In the genomic region with DNA sequence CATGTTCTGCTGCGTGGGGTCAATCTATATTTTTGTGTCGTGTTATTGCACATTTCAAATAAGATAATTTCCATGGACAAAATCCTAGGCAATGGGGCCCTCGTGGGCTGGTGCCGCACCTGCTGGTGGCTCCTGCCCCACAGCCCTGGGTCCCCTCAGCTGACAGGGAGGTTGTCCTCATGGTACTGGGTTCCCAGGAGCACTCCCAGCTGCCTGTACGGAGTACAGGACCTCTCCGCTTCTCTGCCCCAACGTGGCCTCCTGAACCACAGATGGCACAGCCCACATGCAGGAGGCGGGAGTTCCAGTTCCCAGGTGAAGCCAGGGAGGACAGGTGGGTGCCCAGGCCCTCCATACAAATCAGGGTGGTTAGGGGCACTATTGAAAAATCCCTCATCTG, we compare ENCODE assay signal across 20 cellular contexts.
A peak's percentile ranks its signal among the peaks of the same experiment; 100 is the strongest.
DNase-seq lines count a peak whose midpoint lies in the region; TF ChIP-seq lines count a peak whose summit lies in the region.
"Had no signal": no experiment of that assay in that cellular context is flagged by ENCODE, and none has a peak within 500 bp of the region (broad histone marks: within the 10 kb centered on the region; RNA-seq: fewer than 3 reads in every experiment).

No MANE protein-coding gene starts in this region.

- H3K4me3 ChIP-seq in mammary epithelial cell (replicated peaks in 1 of 3; ENCODE audit: insufficient read depth in 1 of 3, low read depth in 2 of 3, low read length in 3 of 3) (no peak overlapping the region), neural cell (ENCODE audit: low read length) (no peak overlapping the region), trophoblast cell (ENCODE audit: low read depth, low read length) (no peak overlapping the region)
- H3K4me3 ChIP-seq: A549; BLaER1 treated with 17β-estradiol and CSF1 and Interleukin-3, amounts not matched to agents 10 nM and 100 nM; HAP-1 had no signal

- POLR2A ChIA-PET in MCF 10A (lab: Yijun Ruan, JAX): no interaction called here

- H3K27me3 Mint-ChIP-seq in MCF 10A (ENCODE audit: insufficient read depth, unreplicated experiment): peaks cover 51% of the 10 kb centered on the region
- H3K27me3 Mint-ChIP-seq: CD4-positive, alpha-beta T cell had no signal

- no peak for TF ChIP-seq RAD21 in neural cell (conservative IDR thresholded peaks at IDR 0.05)

- peak overlapping the region; percentile 3 for H3K4me3 Mint-ChIP-seq in MCF 10A (ENCODE audit: unreplicated experiment)
- H3K4me3 Mint-ChIP-seq: CD14-positive monocyte; CD4-positive, alpha-beta T cell; CD8-positive, alpha-beta memory T cell; HFFc6 had no signal

- dilution Hi-C loops in mammary epithelial cell (cut with HindIII; ENCODE audit: low sequenced_read_pairs): no loop called here

- H3K79me2 ChIP-seq in mammary epithelial cell (ENCODE audit: insufficient read depth, low read length): no peaks in the 10 kb centered on the region
- H3K79me2 ChIP-seq in neural cell (replicated peaks; ENCODE audit: insufficient read depth, low read length): no peaks in the 10 kb centered on the region
- peaks cover 2% of the 10 kb centered on the region for H3K79me2 ChIP-seq in trophoblast cell (ENCODE audit: control insufficient read depth, insufficient read depth, low read length, poor library complexity)

- H3K4me2 ChIP-seq in mammary epithelial cell (ENCODE audit: insufficient read depth, low read depth, low read length) (no peak overlapping the region), neural cell (ENCODE audit: low read length) (no peak overlapping the region), trophoblast cell (ENCODE audit: low read length) (no peak overlapping the region)
- H3K4me2 ChIP-seq: A549; BLaER1 treated with 17β-estradiol and CSF1 and Interleukin-3, amounts not matched to agents 10 nM and 100 nM had no signal

- peaks cover 32% of the 10 kb centered on the region for H3K79me1 ChIP-seq in trophoblast cell (ENCODE audit: low read length)

- no peak for DNase-seq in MCF 10A (ENCODE audit: unreplicated experiment)
- DNase-seq in mammary epithelial cell: no peak
- DNase-seq in trophoblast cell: no peak
- DNase-seq in EL: no peak
- no peak for DNase-seq in germinal center (ENCODE audit: low spot score)
- DNase-seq: 8988T; ACHN; AML-193; BE2C; CD4-positive, alpha-beta T cell; CD8-positive, alpha-beta memory T cell; DMS 273 treated with DMSO at 0.1 percent for 48 hours; DMS79; GOT3; HFFc6 had no signal

- peak overlapping the region; percentile 25 for H2AK5ac ChIP-seq in trophoblast cell (ENCODE audit: low read length)

- H2BK12ac ChIP-seq in trophoblast cell (ENCODE audit: low read length): peak overlapping the region; percentile 23

- peak overlapping the region; percentile 30 for H4K91ac ChIP-seq in trophoblast cell (ENCODE audit: low read depth, low read length)

- no peaks in the 10 kb centered on the region for H3K9me3 Mint-ChIP-seq in MCF 10A (ENCODE audit: unreplicated experiment)
- H3K9me3 Mint-ChIP-seq: CD4-positive, alpha-beta T cell; CD8-positive, alpha-beta memory T cell had no signal

- peak overlapping the region; percentile 18 for H3K14ac ChIP-seq in trophoblast cell (ENCODE audit: low read length)

- H3K9ac ChIP-seq in mammary epithelial cell (ENCODE audit: insufficient read depth, low read length) (no peak overlapping the region), neural cell (ENCODE audit: low read length) (no peak overlapping the region), trophoblast cell (ENCODE audit: low read length) (no peak overlapping the region)
- H3K9ac ChIP-seq: BLaER1 treated with 17β-estradiol and CSF1 and Interleukin-3, amounts not matched to agents 10 nM and 100 nM had no signal

- CTCF ChIA-PET in MCF 10A (lab: Yijun Ruan, JAX): no interaction called here
- CTCF ChIA-PET in mammary epithelial cell (lab: Charles Lee; ENCODE audit: low non-redundant PET): no interaction called here

- no peak overlapping the region for H2BK5ac ChIP-seq in trophoblast cell (ENCODE audit: low read depth, low read length, poor library complexity)

- BruUV-seq in MCF 10A (replicated peaks; lab: Mats Ljungman, UMichigan): no TSS peak
- no TSS peak for BruUV-seq in mammary epithelial cell (replicated peaks; lab: Mats Ljungman, UMichigan)

- TF ChIP-seq CTCF in MCF 10A (IDR thresholded peaks at IDR 0.05; ENCODE audit: unreplicated experiment) (no peak), mammary epithelial cell (conservative IDR thresholded peaks at IDR 0.05 in 1 of 2, IDR thresholded peaks at IDR 0.05 in 1 of 2; ENCODE audit: extremely low read depth in 1 of 2, insufficient read depth in 1 of 2, low read depth in 1 of 2, low read length in 2 of 2) (no peak), neural cell (IDR thresholded peaks at IDR 0.05; ENCODE audit: poor library complexity, severe bottlenecking) (no peak)

- H3K9me2 ChIP-seq in neural cell (ENCODE audit: insufficient read depth, low read length): no peaks in the 10 kb centered on the region

- peak overlapping the region; percentile 2 for H3K4ac ChIP-seq in trophoblast cell (ENCODE audit: low read depth, low read length)

- WGBS in mammary epithelial cell (ENCODE audit: low coverage, missing lambda C conversion rate): 33% methylated on average over 4 of the region's 8 CpGs
- no CpG with 5 or more reads among the region's 8 CpGs for WGBS in trophoblast cell (ENCODE audit: extremely low coverage, insufficient coverage, insufficient read length)

- no peaks in the 10 kb centered on the region for H3K27me3 ChIP-seq in mammary epithelial cell (ENCODE audit: insufficient read depth, low read length)
- no peaks in the 10 kb centered on the region for H3K27me3 ChIP-seq in neural cell (ENCODE audit: insufficient read depth, low read depth, low read length)
- H3K27me3 ChIP-seq in trophoblast cell (ENCODE audit: insufficient read depth, low read length): no peaks in the 10 kb centered on the region
- H3K27me3 ChIP-seq: BE2C; BLaER1 treated with 17β-estradiol and CSF1 and Interleukin-3, amounts not matched to agents 10 nM and 100 nM had no signal

- in situ Hi-C loops in mammary epithelial cell (cut with MboI; ENCODE audit: low sequenced_read_pairs in 2 of 2): no loop called here

- H3K27ac Mint-ChIP-seq in MCF 10A (ENCODE audit: low read depth, unreplicated experiment): no peak overlapping the region
- H3K27ac Mint-ChIP-seq: CD14-positive monocyte; CD4-positive, alpha-beta T cell; CD8-positive, alpha-beta memory T cell; HFFc6 had no signal

- peak overlapping the region; percentile 16 for H2BK120ac ChIP-seq in trophoblast cell (ENCODE audit: insufficient read depth, low read length, poor library complexity)

- H3K36me3 ChIP-seq in mammary epithelial cell (ENCODE audit: insufficient read depth, low read length) (no peaks in the 10 kb centered on the region), neural cell (ENCODE audit: insufficient read depth, low read length) (no peaks in the 10 kb centered on the region), trophoblast cell (ENCODE audit: control insufficient read depth in 1 of 2, insufficient read depth in 2 of 2, low read length in 2 of 2) (peaks cover 0 to 2% of the 10 kb centered on the region in 2 experiments)
- H3K36me3 ChIP-seq: BE2C; BLaER1 treated with 17β-estradiol and CSF1 and Interleukin-3, amounts not matched to agents 10 nM and 100 nM; HAP-1 had no signal

- H2AFZ ChIP-seq in mammary epithelial cell (ENCODE audit: low read depth, low read length) (no peak overlapping the region), neural cell (ENCODE audit: low read depth, low read length) (no peak overlapping the region), trophoblast cell (ENCODE audit: insufficient read depth, low read length, poor library complexity) (no peak overlapping the region)

- H3K4me1 ChIP-seq in mammary epithelial cell (ENCODE audit: insufficient read depth, low read length): no peaks in the 10 kb centered on the region
- peaks cover 20 to 27% of the 10 kb centered on the region in 2 experiments for H3K4me1 ChIP-seq in trophoblast cell (ENCODE audit: control insufficient read depth in 1 of 2, insufficient read depth in 2 of 2, low read length in 2 of 2)
- H3K4me1 ChIP-seq: A549, BE2C, HAP-1 had no signal

- no peak overlapping the region for H4K12ac ChIP-seq in trophoblast cell (ENCODE audit: low read depth, low read length)

- H4K20me1 ChIP-seq in mammary epithelial cell (ENCODE audit: insufficient read depth, low read length) (no peaks in the 10 kb centered on the region), neural cell (ENCODE audit: insufficient read depth) (no peaks in the 10 kb centered on the region)
- H4K20me1 ChIP-seq: BLaER1 treated with 17β-estradiol and CSF1 and Interleukin-3, amounts not matched to agents 10 nM and 100 nM had no signal

- no peak overlapping the region for H4K8ac ChIP-seq in trophoblast cell (ENCODE audit: low read depth, low read length)

- intact Hi-C loops in MCF 10A (cut with micrococcal nuclease) (no loop called here), mammary epithelial cell (cut with micrococcal nuclease) (no loop called here)

- H3K18ac ChIP-seq in trophoblast cell (ENCODE audit: low read length): peak overlapping the region; percentile 0

- no peak overlapping the region for H3K23ac ChIP-seq in trophoblast cell (ENCODE audit: low read length)

- H3K9me3 ChIP-seq in mammary epithelial cell (replicated peaks; ENCODE audit: insufficient read depth, low read length) (peaks cover 20% of the 10 kb centered on the region), neural cell (ENCODE audit: low read length) (no peaks in the 10 kb centered on the region), trophoblast cell (ENCODE audit: insufficient read depth, low read depth, low read length) (no peaks in the 10 kb centered on the region)
- H3K9me3 ChIP-seq: A549; BE2C; BLaER1 treated with 17β-estradiol and CSF1 and Interleukin-3, amounts not matched to agents 10 nM and 100 nM; HAP-1 had no signal

- no peak overlapping the region for H3K27ac ChIP-seq in mammary epithelial cell (ENCODE audit: insufficient read depth, low read depth, low read length)
- peak overlapping the region; percentile 68 for H3K27ac ChIP-seq in neural cell (ENCODE audit: low read length)
- no peak overlapping the region for H3K27ac ChIP-seq in trophoblast cell (ENCODE audit: low read depth, low read length)
- H3K27ac ChIP-seq: A549; BLaER1 treated with 17β-estradiol and CSF1 and Interleukin-3, amounts not matched to agents 10 nM and 100 nM had no signal

- H3K36me3 Mint-ChIP-seq in MCF 10A (ENCODE audit: insufficient read depth, unreplicated experiment): no peaks in the 10 kb centered on the region
- H3K36me3 Mint-ChIP-seq: CD14-positive monocyte; CD8-positive, alpha-beta memory T cell had no signal

- H3K4me1 Mint-ChIP-seq in MCF 10A (ENCODE audit: insufficient read depth, unreplicated experiment): no peaks in the 10 kb centered on the region
- H3K4me1 Mint-ChIP-seq: CD14-positive monocyte; CD8-positive, alpha-beta memory T cell had no signal

- TF ChIP-seq EP300 in neural cell (conservative IDR thresholded peaks at IDR 0.05; ENCODE audit: poor library complexity, severe bottlenecking): no peak

- H3F3A ChIP-seq in neural cell (ENCODE audit: insufficient read depth, low read length, poor library complexity, severe bottlenecking): no peaks in the 10 kb centered on the region

TF ChIP-seq in neural cell, 6 proteins besides CTCF, POLR2A, EP300 and RAD21 (continues in another document):
- TF ChIP-seq SMC3 (conservative IDR thresholded peaks at IDR 0.05; ENCODE audit: poor library complexity) (no peak), EZH2 (IDR thresholded peaks at IDR 0.05; ENCODE audit: borderline replicate concordance, insufficient read depth, low read length, poor library complexity, severe bottlenecking) (no peak)
